Comparison of ENCODE assay signal across 2 cellular contexts in the genomic region with DNA sequence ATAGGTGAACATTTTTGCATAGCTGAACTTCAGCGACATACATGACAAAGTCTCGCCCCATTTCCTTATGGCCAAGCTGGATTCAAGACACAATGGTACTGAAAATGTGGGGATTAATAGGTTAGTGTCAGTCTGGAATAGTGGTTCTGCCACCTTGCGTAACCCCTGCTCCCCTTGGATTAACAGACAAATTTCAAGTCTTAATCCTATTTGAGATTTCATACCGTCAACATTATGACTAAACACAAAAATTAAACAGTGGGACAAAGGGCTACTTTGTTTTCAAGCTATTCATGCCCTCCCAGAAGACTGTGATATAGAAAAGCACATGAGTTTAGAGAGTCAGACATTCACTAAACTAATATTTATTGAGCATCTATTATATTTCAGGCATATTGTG.
A peak's percentile ranks its signal among the peaks of the same experiment; 100 is the strongest.
TF ChIP-seq lines count a peak whose summit lies in the region.

No MANE protein-coding gene starts in this region.

TF ChIP-seq in A549, 52 proteins besides CTCF, POLR2A, EP300 and RAD21:
- TF ChIP-seq MAFK (IDR thresholded peaks at IDR 0.05; ENCODE audit: partially characterized antibody) (no peak), EHF (CRISPR knock-in tag; IDR thresholded peaks at IDR 0.05) (peak; percentile 30; the same call in 1 of the 2 replicates), GATA3 (IDR thresholded peaks at IDR 0.05; ENCODE audit: borderline replicate concordance) (no peak), CEBPB (IDR thresholded peaks at IDR 0.05) (peak; percentile 25 to 64; a peak in 2 of 4 replicates), RARB (CRISPR knock-in tag; IDR thresholded peaks at IDR 0.05) (no peak), FOSB (CRISPR knock-in tag; IDR thresholded peaks at IDR 0.05) (no peak), SREBF2 (IDR thresholded peaks at IDR 0.05) (no peak), ZSCAN20 (CRISPR knock-in tag; IDR thresholded peaks at IDR 0.05) (no peak)

TF ChIP-seq in IMR-90, 13 proteins besides CTCF, POLR2A, EP300 and RAD21:
- TF ChIP-seq CEBPB (IDR thresholded peaks at IDR 0.05; ENCODE audit: low read depth, low read length) (peak; percentile 62), NFE2L2 (IDR thresholded peaks at IDR 0.05; ENCODE audit: low read depth, low read length) (no peak)
